1 cellular context compared by ENCODE assay signal in genomic region chr9:110148384-110148783, GRCh38.
TF ChIP-seq lines count a peak whose summit lies in the region.

No MANE protein-coding gene starts in this region.

TF ChIP-seq in GM12878, 131 proteins besides CTCF, POLR2A, EP300 and RAD21 (continued from another document and continues in another):
- peak; percentile 66; the same call in 1 of the 2 replicates for TF ChIP-seq MAX (IDR thresholded peaks at IDR 0.05; ENCODE audit: low read depth, low read length)
- TF ChIP-seq MYC (IDR thresholded peaks at IDR 0.05; ENCODE audit: insufficient read depth, insufficient read length, insufficient replicate concordance, low read length, severe bottlenecking): no peak
- TF ChIP-seq TCF7 (IDR thresholded peaks at IDR 0.05; ENCODE audit: borderline replicate concordance): peak; percentile 93
- no peak for TF ChIP-seq FOXK2 (IDR thresholded peaks at IDR 0.05)
- peak; percentile 90 for TF ChIP-seq TCF12 (IDR thresholded peaks at IDR 0.05; ENCODE audit: low read depth, low read length)
- no peak for TF ChIP-seq BACH1 (IDR thresholded peaks at IDR 0.05; ENCODE audit: borderline replicate concordance)
- TF ChIP-seq PKNOX1 (IDR thresholded peaks at IDR 0.05): peak; percentile 19; the same call in 1 of the 2 replicates
- TF ChIP-seq ZNF217 (IDR thresholded peaks at IDR 0.05): no peak
- TF ChIP-seq MEF2B (IDR thresholded peaks at IDR 0.05; ENCODE audit: partially characterized antibody, poor library complexity, severe bottlenecking): peak; percentile 47
- peak; percentile 70 for TF ChIP-seq BCL11A (IDR thresholded peaks at IDR 0.05; ENCODE audit: low read depth, low read length)
- peak; percentile 41; the same call in 1 of the 2 replicates for TF ChIP-seq TBL1XR1 (IDR thresholded peaks at IDR 0.05; ENCODE audit: low read depth, low read length)
- TF ChIP-seq SREBF2 (IDR thresholded peaks at IDR 0.05; ENCODE audit: low read length): no peak
- TF ChIP-seq STAT3 (IDR thresholded peaks at IDR 0.05; ENCODE audit: low read depth, low read length): 0 out of 2 replicates have a peak, but pooled peaks have one; percentile 37
- TF ChIP-seq PAX5 (IDR thresholded peaks at IDR 0.05; ENCODE audit: borderline replicate concordance, low read depth, low read length): peak; percentile 80
- no peak for TF ChIP-seq ZSCAN29 (IDR thresholded peaks at IDR 0.05)
- no peak for TF ChIP-seq ZNF592 (IDR thresholded peaks at IDR 0.05)
- TF ChIP-seq REST (IDR thresholded peaks at IDR 0.05; ENCODE audit: low read depth, low read length): no peak
- TF ChIP-seq BHLHE40 (IDR thresholded peaks at IDR 0.05; ENCODE audit: borderline replicate concordance in 1 of 2, low read depth in 2 of 2, low read length in 1 of 2): peak; percentile 86 to 89
- TF ChIP-seq PRDM15 (CRISPR knock-in tag; IDR thresholded peaks at IDR 0.05): no peak
- TF ChIP-seq SIX5 (IDR thresholded peaks at IDR 0.05; ENCODE audit: low read depth, low read length, severe bottlenecking): no peak
- TF ChIP-seq ATF7 (IDR thresholded peaks at IDR 0.05; ENCODE audit: low read depth): peak; percentile 89
- TF ChIP-seq YY1 (IDR thresholded peaks at IDR 0.05; ENCODE audit: low read depth, low read length): 0 out of 2 replicates have a peak, but pooled peaks have one; percentile 33
- no peak for TF ChIP-seq NKRF (conservative IDR thresholded peaks at IDR 0.05)
- no peak for TF ChIP-seq ZBTB11 (CRISPR knock-in tag; IDR thresholded peaks at IDR 0.05)
- TF ChIP-seq ZBED1 (IDR thresholded peaks at IDR 0.05; ENCODE audit: borderline replicate concordance): peak; percentile 73
- TF ChIP-seq POLR2AphosphoS5 (IDR thresholded peaks at IDR 0.05; ENCODE audit: low read length): peak; percentile 79
- no peak for TF ChIP-seq SMAD5 (IDR thresholded peaks at IDR 0.05; ENCODE audit: low read depth)
- no peak for TF ChIP-seq BMI1 (IDR thresholded peaks at IDR 0.05; ENCODE audit: borderline replicate concordance)
- TF ChIP-seq MLLT1 (IDR thresholded peaks at IDR 0.05): peak; percentile 75
